2 cellular contexts compared by ENCODE assay signal in genomic region chr15:55434989-55435825, GRCh38.
TF ChIP-seq lines count a peak whose summit lies in the region.

No MANE protein-coding gene starts in this region.

TF ChIP-seq in IMR-90, 13 proteins besides CTCF, POLR2A, EP300 and RAD21:
- TF ChIP-seq BHLHE40 (IDR thresholded peaks at IDR 0.05; ENCODE audit: low read depth, low read length): no peak
- no peak for TF ChIP-seq RFX5 (IDR thresholded peaks at IDR 0.05; ENCODE audit: low read depth, low read length)
- TF ChIP-seq SMC3 (IDR thresholded peaks at IDR 0.05; ENCODE audit: low read depth, low read length): peak; percentile 68
- TF ChIP-seq MAFK (IDR thresholded peaks at IDR 0.05; ENCODE audit: low read depth, low read length): no peak

TF ChIP-seq in neural cell, 6 proteins besides CTCF, POLR2A, EP300 and RAD21:
- no peak for TF ChIP-seq POLR2AphosphoS5 (IDR thresholded peaks at IDR 0.05)
- TF ChIP-seq SMC3 (conservative IDR thresholded peaks at IDR 0.05; ENCODE audit: poor library complexity): no peak
- TF ChIP-seq REST (IDR thresholded peaks at IDR 0.05; ENCODE audit: borderline replicate concordance): no peak
- no peak for TF ChIP-seq MXI1 (conservative IDR thresholded peaks at IDR 0.05; ENCODE audit: poor library complexity, severe bottlenecking)
- no peak for TF ChIP-seq EZH2 (IDR thresholded peaks at IDR 0.05; ENCODE audit: borderline replicate concordance, insufficient read depth, low read length, poor library complexity, severe bottlenecking)
- TF ChIP-seq TAF1 (IDR thresholded peaks at IDR 0.05; ENCODE audit: low read depth): no peak
TF ChIP-seq in neural cell: peak in this region for 0.
